19 cellular contexts compared by ENCODE assay signal in the genomic region with DNA sequence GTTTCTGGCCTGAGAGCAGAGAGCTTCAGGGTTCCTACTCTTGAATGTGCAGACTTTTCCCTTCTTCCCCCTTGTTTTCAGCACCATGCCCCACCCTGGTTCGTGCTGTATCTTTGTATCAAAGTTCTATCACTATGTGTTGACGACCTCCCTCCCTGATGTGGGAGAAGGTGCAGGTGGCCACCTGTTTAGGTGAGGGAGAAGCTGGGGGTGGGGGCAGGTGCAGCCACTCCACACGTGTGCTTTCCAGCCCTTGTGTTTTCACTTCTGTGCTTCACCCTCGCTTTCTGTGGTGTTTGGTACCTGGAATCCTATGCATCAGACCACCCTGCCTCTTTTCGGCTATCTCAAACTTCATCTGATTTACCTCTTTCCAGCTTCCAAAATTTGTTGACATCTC. TPM values are rescaled to one million over a fixed set of nuclear protein-coding genes. Genes with fewer than 3 reads are reported as not detected.
"Had no signal": no experiment of that assay in that cellular context is flagged by ENCODE, and none has a peak within 500 bp of the region (broad histone marks: within the 10 kb centered on the region; RNA-seq: fewer than 3 reads in every experiment).

No MANE protein-coding gene starts in this region.

- H3K4me3 Mint-ChIP-seq: nephron progenitor cell, type B pancreatic cell had no signal

- H3K4me3 ChIP-seq: dorsolateral prefrontal cortex, heart left ventricle, right atrium auricular region, sigmoid colon, skin epidermis had no signal

- H3K9me3 ChIP-seq: heart left ventricle, neutrophil, right atrium auricular region, sigmoid colon had no signal

- DNase-seq: cortex of kidney; dorsolateral prefrontal cortex; effector CD8-positive, alpha-beta T cell; heart left ventricle; hypothalamus; kidney glomerular epithelial cell; naive thymus-derived CD4-positive, alpha-beta T cell; nephron progenitor cell; sigmoid colon; stimulated activated CD4-positive, alpha-beta T cell treated with anti-CD3 and anti-CD28 coated beads, Interleukin-12 subunit alpha, Interleukin-12 subunit beta, amount 100 ng/mL, for 4 hours; stimulated activated naive CD4-positive, alpha-beta T cell treated with Interleukin-2 at 50 U/mL for 16 hours had no signal

- H3K4me1 Mint-ChIP-seq: nephron progenitor cell had no signal

- H3K27ac ChIP-seq: dorsolateral prefrontal cortex, heart left ventricle, neutrophil, right atrium auricular region, sigmoid colon, skin epidermis had no signal

- ATAC-seq: heart left ventricle; naive thymus-derived CD4-positive, alpha-beta T cell had no signal

- H3K27me3 Mint-ChIP-seq: naive thymus-derived CD4-positive, alpha-beta T cell; type B pancreatic cell had no signal

- H3K4me1 ChIP-seq: right atrium auricular region, sigmoid colon had no signal

- H3K27ac Mint-ChIP-seq: nephron progenitor cell, type B pancreatic cell had no signal

- H3K9me3 Mint-ChIP-seq: naive thymus-derived CD4-positive, alpha-beta T cell; nephron progenitor cell; type B pancreatic cell had no signal

- FAIRE-seq: endometrium, frontal cortex, urothelium cell line had no signal

- H3K27me3 ChIP-seq: dorsolateral prefrontal cortex, heart left ventricle, neutrophil, right atrium auricular region, sigmoid colon had no signal

RNA-seq across cellular contexts. Expression of gene CDNF, which starts 21.2 kb away (rescaled TPM):
- total RNA-seq: glomerular endothelial cell had no signal
